In genomic region chr17:65055280-65055707, GRCh38 we compare ENCODE assay signal across 8 cellular contexts. TPM values are rescaled to one million over a fixed set of nuclear protein-coding genes. Genes with fewer than 3 reads are reported as not detected.
DNase-seq lines count a peak whose midpoint lies in the region; ATAC-seq, FAIRE-seq and TF ChIP-seq lines count a peak whose summit lies in the region.

No MANE protein-coding gene starts in this region.

- H3K4me1 ChIP-seq in skeletal muscle satellite cell (ENCODE audit: control insufficient read depth, insufficient read depth, low read length): peaks cover 20% of the 10 kb centered on the region

- H3K4me3 ChIP-seq in skeletal muscle satellite cell (ENCODE audit: low read length): peak overlapping the region; percentile 94

- peak overlapping the region; percentile 90 for H3K4me2 ChIP-seq in skeletal muscle satellite cell (ENCODE audit: low read length)

- TF ChIP-seq CTCF in VCaP (conservative IDR thresholded peaks at IDR 0.05): no peak

- FAIRE-seq in GM12891 (lab: Jason Lieb, UNC): peak; percentile 58

- TF ChIP-seq POLR2A in GM12891 (IDR thresholded peaks at IDR 0.05; ENCODE audit: low read depth, low read length): no peak

- peak overlapping the region; percentile 96 for H3K27ac ChIP-seq in VCaP

- H3K36me3 ChIP-seq in skeletal muscle satellite cell (ENCODE audit: insufficient read depth, low read length): peaks cover 25% of the 10 kb centered on the region

- DNase-seq in GM12891 (ENCODE audit: insufficient read length, low spot score): no peak
- DNase-seq in foreskin melanocyte: peak; percentile 23
- no peak for DNase-seq in HuH-7.5 (ENCODE audit: low spot score)
- no peak for DNase-seq in NCI-H187 (lab: John Stamatoyannopoulos, UW)

- no peaks in the 10 kb centered on the region for H3K27me3 ChIP-seq in skeletal muscle satellite cell (ENCODE audit: control insufficient read depth, insufficient read depth, low read length)

- H3K9ac ChIP-seq in skeletal muscle satellite cell (ENCODE audit: low read depth, low read length): peak overlapping the region; percentile 97

- no peaks in the 10 kb centered on the region for H3K9me3 ChIP-seq in skeletal muscle satellite cell (replicated peaks; ENCODE audit: low read length)

- ATAC-seq in HG02623 (IDR thresholded peaks at IDR 0.05; ENCODE audit: unreplicated experiment): peak; percentile 8
- ATAC-seq in HG03342 (IDR thresholded peaks at IDR 0.05; ENCODE audit: unreplicated experiment): no peak

TF ChIP-seq in GM12891, 5 proteins besides CTCF, POLR2A, EP300 and RAD21:
- TF ChIP-seq POLR2AphosphoS5 (IDR thresholded peaks at IDR 0.05; ENCODE audit: low read depth, low read length) (no peak), SPI1 (IDR thresholded peaks at IDR 0.05; ENCODE audit: low read depth, low read length) (no peak), POU2F2 (IDR thresholded peaks at IDR 0.05; ENCODE audit: low read depth, low read length) (no peak), TAF1 (IDR thresholded peaks at IDR 0.05; ENCODE audit: low read depth, low read length) (no peak), PAX5 (IDR thresholded peaks at IDR 0.05; ENCODE audit: insufficient read depth, low read length, severe bottlenecking) (no peak)

RNA-seq across cellular contexts. Expression of gene GNA13, which starts 1.2 kb away (rescaled TPM):
- polyA plus RNA-seq in GM12891 (2012; ENCODE audit: low read depth, missing spikeins): 19.4 TPM
- total RNA-seq in skeletal muscle satellite cell (2012; rRNA removed): 38.2 and 43.1 TPM in 2 replicates
